8 cellular contexts compared by ENCODE assay signal in the genomic region with DNA sequence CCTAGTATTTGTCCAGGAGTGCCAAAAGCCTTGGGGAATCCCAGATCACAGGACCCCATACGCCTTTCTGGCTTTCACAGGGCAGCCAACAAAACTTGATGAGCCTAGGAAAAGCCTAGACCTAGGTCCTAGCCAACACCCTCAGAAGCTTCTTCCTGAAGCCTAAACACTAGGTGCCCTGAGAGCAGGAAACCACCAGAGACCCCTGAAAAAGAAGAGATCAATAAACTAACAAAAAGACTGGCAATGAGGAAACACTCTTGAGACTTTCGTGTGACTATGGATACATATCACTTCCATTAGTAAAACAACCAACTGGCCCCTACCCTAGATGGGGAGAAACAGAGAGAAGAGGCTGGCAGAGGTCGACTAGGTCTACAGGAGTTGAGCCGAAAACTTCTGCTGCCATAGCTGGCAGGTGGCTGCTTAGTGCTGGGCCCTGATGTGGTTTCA. TPM values are rescaled to one million over a fixed set of nuclear protein-coding genes. Genes with fewer than 3 reads are reported as not detected.
DNase-seq lines count a peak whose midpoint lies in the region; ATAC-seq, FAIRE-seq and TF ChIP-seq lines count a peak whose summit lies in the region.

No MANE protein-coding gene starts in this region.

- H3K36me3 ChIP-seq in RWPE2 (ENCODE audit: low read depth) (peaks cover 20% of the 10 kb centered on the region), skeletal muscle tissue (ENCODE audit: control insufficient read depth in 3 of 3, insufficient read depth in 3 of 3, low read length in 3 of 3) (peaks cover 15 to 30% (median 29%) of the 10 kb centered on the region in 3 donors)

- DNase-seq in GM19239 (ENCODE audit: insufficient read length, low spot score): peak; percentile 36
- no peak for DNase-seq in RWPE2 (ENCODE audit: low spot score)
- DNase-seq in fibroblast of the aortic adventitia (ENCODE audit: low read depth): no peak
- no peak for DNase-seq in SKM-1 treated with dmso at 0.1 percent for 144 hours (lab: John Stamatoyannopoulos, UW; ENCODE audit: unreplicated experiment)
- DNase-seq in NCI-H146 treated with DMSO at 0.1 percent for 48 hours (lab: John Stamatoyannopoulos, UW; ENCODE audit: unreplicated experiment): no peak
- DNase-seq in kidney tubule cell (ENCODE audit: low spot score): no peak

- peaks cover 19% of the 10 kb centered on the region for H3K4me1 ChIP-seq in RWPE2 (ENCODE audit: insufficient read depth, poor library complexity, severe bottlenecking)
- peaks cover 41 to 57% (median 42%) of the 10 kb centered on the region in 3 donors for H3K4me1 ChIP-seq in skeletal muscle tissue (ENCODE audit: control insufficient read depth in 3 of 3, insufficient read depth in 3 of 3, low read length in 3 of 3)

- peak overlapping the region in 2 of 3 donors; percentile 70 to 87 for H3K9ac ChIP-seq in skeletal muscle tissue (ENCODE audit: low read depth in 1 of 3, low read length in 3 of 3)

- H3K4me3 ChIP-seq in RWPE2 (ENCODE audit: severe bottlenecking) (peak overlapping the region; percentile 59), fibroblast of the aortic adventitia (ENCODE audit: low read depth, low read length) (peak overlapping the region; percentile 81), skeletal muscle tissue (ENCODE audit: low read length in 3 of 3) (peak overlapping the region; percentile 70 to 75 (median 75))

- peak; percentile 99 for FAIRE-seq in GM19239 (lab: Jason Lieb, UNC)

- no peak for TF ChIP-seq CTCF in RWPE2 (IDR thresholded peaks at IDR 0.05; ENCODE audit: poor library complexity, severe bottlenecking)
- no peak for TF ChIP-seq CTCF in fibroblast of the aortic adventitia (IDR thresholded peaks at IDR 0.05; ENCODE audit: insufficient read depth, low read length)

- peak overlapping the region; percentile 29 for H3K27ac ChIP-seq in RWPE2 (ENCODE audit: poor library complexity, severe bottlenecking)
- peak overlapping the region; percentile 97 for H3K27ac ChIP-seq in skeletal muscle tissue (ENCODE audit: low read depth, low read length)

- ATAC-seq in RWPE2 (ENCODE audit: low read depth): no peak
- no peak for ATAC-seq in HG03439 (IDR thresholded peaks at IDR 0.05; ENCODE audit: unreplicated experiment)

- H3K9me3 ChIP-seq in RWPE2 (ENCODE audit: severe bottlenecking) (no peaks in the 10 kb centered on the region), skeletal muscle tissue (ENCODE audit: control insufficient read depth in 3 of 3, low read length in 3 of 3) (no peaks in the 10 kb centered on the region)

- H3K27me3 ChIP-seq in RWPE2 (ENCODE audit: insufficient read depth, poor library complexity, severe bottlenecking) (no peaks in the 10 kb centered on the region), skeletal muscle tissue (ENCODE audit: control insufficient read depth in 3 of 3, insufficient read depth in 3 of 3, low read length in 3 of 3) (no peaks in the 10 kb centered on the region)

RNA-seq across cellular contexts. Expression of gene ORMDL3, which starts 1.2 kb away (rescaled TPM):
- total RNA-seq in fibroblast of the aortic adventitia (ENCODE audit: low replicate concordance) (46.9 and 71.7 TPM in 2 replicates), skeletal muscle tissue (37.1 TPM)

RNA-seq across cellular contexts. Expression of gene LRRC3C, which starts 1.4 kb away (rescaled TPM):
- not detected in 2 replicates for total RNA-seq in fibroblast of the aortic adventitia (ENCODE audit: low replicate concordance)
- not detected for total RNA-seq in skeletal muscle tissue

RNA-seq across cellular contexts. Expression of gene GSDMB, which starts 7.7 kb away (rescaled TPM):
- 3.5 and 39.4 TPM in 2 replicates for total RNA-seq in fibroblast of the aortic adventitia (ENCODE audit: low replicate concordance)
- 8.9 TPM for total RNA-seq in skeletal muscle tissue

RNA-seq across cellular contexts. Expression of gene GSDMA, which starts 36.6 kb away (rescaled TPM):
- total RNA-seq in fibroblast of the aortic adventitia (ENCODE audit: low replicate concordance): not detected in 2 replicates
- not detected for total RNA-seq in skeletal muscle tissue

RNA-seq across cellular contexts. Expression of gene PSMD3, which starts 54.4 kb away (rescaled TPM):
- total RNA-seq in fibroblast of the aortic adventitia (ENCODE audit: low replicate concordance) (41.9 and 73.5 TPM in 2 replicates), skeletal muscle tissue (56.4 TPM)
